In the genomic region with DNA sequence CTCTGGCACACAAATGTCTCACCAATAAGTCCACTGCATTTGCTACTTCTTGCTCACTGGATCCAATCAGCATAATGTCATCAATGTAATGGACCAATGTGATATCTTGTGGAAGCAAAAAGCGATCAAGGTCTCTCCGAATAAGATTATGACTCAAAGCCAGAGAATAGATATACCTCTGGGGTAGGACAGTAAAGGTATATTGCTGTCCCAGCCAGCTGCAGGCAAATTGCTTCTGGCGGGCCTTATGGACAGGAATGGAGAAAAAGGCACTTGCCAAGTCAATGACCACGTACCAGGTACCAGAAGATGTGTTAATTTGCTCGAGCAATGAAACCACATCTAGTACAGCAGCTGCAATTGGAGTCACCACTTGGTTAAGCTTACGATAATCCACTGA, we compare ENCODE assay signal across 1 cellular context. TPM values are rescaled to one million over a fixed set of nuclear protein-coding genes. Genes with fewer than 3 reads are reported as not detected.
"Had no signal": no experiment of that assay in that cellular context is flagged by ENCODE, and none has a peak within 500 bp of the region (broad histone marks: within the 10 kb centered on the region; RNA-seq: fewer than 3 reads in every experiment).

No MANE protein-coding gene starts in this region.

RNA-seq across cellular contexts. Expression of gene SMKR1, which starts 54.9 kb away (rescaled TPM):
- total RNA-seq: G401 had no signal
